ENCODE assay signal across 8 cellular contexts in the genomic region with DNA sequence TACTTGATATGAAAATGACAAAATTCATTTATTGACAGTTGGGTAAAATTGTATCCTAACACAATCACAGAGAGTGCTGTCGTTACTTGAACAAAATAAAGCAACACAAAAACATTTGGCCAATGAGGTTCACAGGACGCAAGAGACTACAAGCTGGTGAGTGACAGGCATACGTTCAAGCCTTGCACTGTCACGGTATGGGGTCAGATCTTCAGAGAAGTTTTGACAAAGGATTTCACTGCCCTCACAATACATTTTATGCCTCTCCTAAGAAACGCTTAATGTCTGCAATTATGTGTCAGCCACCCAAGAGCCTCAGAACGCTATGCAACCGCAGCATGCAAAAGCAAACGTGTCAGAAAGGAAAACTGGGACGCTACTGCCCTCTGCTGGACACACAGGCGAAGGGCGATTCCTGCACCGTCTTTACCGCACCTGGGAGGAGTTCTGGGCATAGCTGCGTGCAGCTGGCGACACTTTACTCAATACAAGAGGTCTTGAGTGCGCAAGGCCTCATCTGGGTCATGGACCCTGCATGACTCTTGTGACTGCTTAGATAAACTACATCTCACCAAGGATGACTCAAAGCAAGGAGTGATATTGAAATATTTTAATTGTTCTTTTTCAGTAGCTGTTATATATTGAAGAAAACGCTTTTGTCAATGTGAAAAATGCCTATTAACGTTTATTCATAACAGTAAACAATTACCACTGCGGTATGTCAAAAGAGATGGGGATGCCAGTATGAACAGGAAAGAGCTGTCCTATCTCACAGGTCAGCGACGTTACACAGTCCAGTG.
DNase-seq lines count a peak whose midpoint lies in the region; ATAC-seq and TF ChIP-seq lines count a peak whose summit lies in the region.

No MANE protein-coding gene starts in this region.

- no peaks in the 10 kb centered on the region for H3K36me3 ChIP-seq in cardiac muscle cell

- H3K9me3 ChIP-seq in cardiac muscle cell (ENCODE audit: low read depth), result no peaks in the 10 kb centered on the region

- H3K4me1 ChIP-seq in cardiac muscle cell (ENCODE audit: low read depth), result no peaks in the 10 kb centered on the region

- H3K36me3 Mint-ChIP-seq in activated naive CD4-positive, alpha-beta T cell treated with anti-CD3 and anti-CD28 coated beads, Interleukin-2, amount 50 U/mL, for 72 hours, result no peaks in the 10 kb centered on the region

- H3K4me3 ChIP-seq in GM12864 (ENCODE audit: low read depth, low read length) (no peak overlapping the region), cardiac muscle cell (no peak overlapping the region)

- DNase-seq in GM12864 (ENCODE audit: low read depth) (peak; percentile 16), H4 (ENCODE audit: low spot score) (peak; percentile 82), Kasumi-1 (lab: John Stamatoyannopoulos, UW) (peak; percentile 90), SHP77 treated with DMSO at 0.1 percent for 48 hours (lab: John Stamatoyannopoulos, UW) (peak; percentile 28), cardiac muscle cell (ENCODE audit: low read depth in 1 of 2, low spot score in 1 of 2) (peak; percentile 68 to 80), putamen (ENCODE audit: low spot score) (peak; percentile 64), mesenteric fat pad (ENCODE audit: low spot score) (no peak)
- DNase-seq in activated naive CD4-positive, alpha-beta T cell treated with anti-CD3 and anti-CD28 coated beads, Interleukin-2, amount 50 U/mL, for 72 hours (ENCODE audit: low spot score in 2 of 2), result peak in 1 of 2 donors; percentile 73

- TF ChIP-seq CTCF in GM12864 (IDR thresholded peaks at IDR 0.05; ENCODE audit: low read depth, low read length, missing control alignments) (peak; percentile 92), cardiac muscle cell (IDR thresholded peaks at IDR 0.05; ENCODE audit: low read depth, low read length) (peak; percentile 82)

- no peaks in the 10 kb centered on the region for H3K9me3 Mint-ChIP-seq in activated naive CD4-positive, alpha-beta T cell treated with anti-CD3 and anti-CD28 coated beads, Interleukin-2, amount 50 U/mL, for 72 hours

- H3K27me3 ChIP-seq in cardiac muscle cell, result no peaks in the 10 kb centered on the region

- H3K27ac Mint-ChIP-seq in activated naive CD4-positive, alpha-beta T cell treated with anti-CD3 and anti-CD28 coated beads, Interleukin-2, amount 50 U/mL, for 72 hours, result no peak overlapping the region

- peak; percentile 53 to 93 for ATAC-seq in activated naive CD4-positive, alpha-beta T cell treated with anti-CD3 and anti-CD28 coated beads, Interleukin-2, amount 50 U/mL, for 72 hours

- no peak overlapping the region for H3K27ac ChIP-seq in cardiac muscle cell
